Comparison of ENCODE assay signal across 12 cellular contexts in genomic region chr9:70924380-70924779, GRCh38.
DNase-seq lines count a peak whose midpoint lies in the region; ATAC-seq, FAIRE-seq and TF ChIP-seq lines count a peak whose summit lies in the region.
"Had no signal": no experiment of that assay in that cellular context is flagged by ENCODE, and none has a peak within 500 bp of the region (broad histone marks: within the 10 kb centered on the region; RNA-seq: fewer than 3 reads in every experiment).

No MANE protein-coding gene starts in this region.

- no peaks in the 10 kb centered on the region for H3K27me3 Mint-ChIP-seq in endodermal cell (ENCODE audit: insufficient read depth)
- H3K27me3 Mint-ChIP-seq: activated CD4-positive, alpha-beta T cell treated with anti-CD3 and anti-CD28 coated beads for 36 hours; effector memory CD8-positive, alpha-beta T cell had no signal

- H3K36me3 ChIP-seq in kidney (ENCODE audit: control insufficient read depth in 1 of 2, insufficient read depth in 2 of 2, low read length in 2 of 2), result no peaks in the 10 kb centered on the region
- H3K36me3 ChIP-seq in endodermal cell (ENCODE audit: control insufficient read depth, insufficient read depth, low read length), result no peaks in the 10 kb centered on the region

- H3K36me3 Mint-ChIP-seq in endodermal cell (ENCODE audit: low read depth), result peaks cover 3% of the 10 kb centered on the region

- peaks cover 1% of the 10 kb centered on the region for H3K9me3 Mint-ChIP-seq in endodermal cell

- H3K4me3 ChIP-seq in coronary artery (peak overlapping the region; percentile 57), kidney (ENCODE audit: low read length in 2 of 2) (peak overlapping the region; percentile 48 to 73), endodermal cell (ENCODE audit: low read length) (no peak overlapping the region)
- H3K4me3 ChIP-seq: A549 had no signal

- no peaks in the 10 kb centered on the region for H3K4me1 ChIP-seq in kidney (ENCODE audit: control insufficient read depth in 1 of 2, insufficient read depth in 1 of 2, low read depth in 1 of 2, low read length in 2 of 2)
- H3K4me1 ChIP-seq in endodermal cell (ENCODE audit: control insufficient read depth, insufficient read depth, low read length), result no peaks in the 10 kb centered on the region
- H3K4me1 ChIP-seq: A549 had no signal

- H3K9ac ChIP-seq in kidney (ENCODE audit: low read length in 2 of 2), result peak overlapping the region in 1 of 2 donors; percentile 22
- H3K9ac ChIP-seq in endodermal cell (ENCODE audit: extremely low read depth, low read length, poor library complexity, severe bottlenecking), result no peak overlapping the region

- H3K27ac ChIP-seq in coronary artery, result peak overlapping the region; percentile 51 to 66
- H3K27ac ChIP-seq in kidney (ENCODE audit: low read depth in 2 of 2, low read length in 2 of 2), result no peak overlapping the region
- no peak overlapping the region for H3K27ac ChIP-seq in endodermal cell (ENCODE audit: low read depth, low read length)
- H3K27ac ChIP-seq: A549 had no signal

- H3K27ac Mint-ChIP-seq in endodermal cell, result no peak overlapping the region
- H3K27ac Mint-ChIP-seq: activated CD4-positive, alpha-beta T cell treated with anti-CD3 and anti-CD28 coated beads for 36 hours; effector memory CD8-positive, alpha-beta T cell had no signal

- DNase-seq in A172 (ENCODE audit: low spot score) (peak; percentile 80), NCI-H226 (peak; percentile 57), coronary artery (ENCODE audit: low spot score) (no peak), kidney (no peak), endodermal cell (no peak)
- DNase-seq in activated naive CD4-positive, alpha-beta T cell treated with anti-CD3 and anti-CD28 coated beads, Interleukin-2, amount 50 U/mL, for 16 hours, result no peak
- DNase-seq: activated naive CD4-positive, alpha-beta T cell; effector memory CD8-positive, alpha-beta T cell had no signal

- H3K4me3 Mint-ChIP-seq in endodermal cell, result no peak overlapping the region
- H3K4me3 Mint-ChIP-seq: activated CD4-positive, alpha-beta T cell treated with anti-CD3 and anti-CD28 coated beads for 36 hours; effector memory CD8-positive, alpha-beta T cell had no signal

- peaks cover 4% of the 10 kb centered on the region for H3K4me1 Mint-ChIP-seq in endodermal cell
- H3K4me1 Mint-ChIP-seq: activated CD4-positive, alpha-beta T cell treated with anti-CD3 and anti-CD28 coated beads for 36 hours had no signal

- no peaks in the 10 kb centered on the region for H3K27me3 ChIP-seq in endodermal cell (ENCODE audit: control insufficient read depth, insufficient read depth, low read length, poor library complexity, severe bottlenecking)

- FAIRE-seq in kidney (lab: Jason Lieb, UNC), result peak; percentile 78

- 91 to 98% methylated on average over 5 to 6 of the region's 6 CpGs for WGBS in endodermal cell (ENCODE audit: insufficient coverage in 1 of 2, insufficient read length in 1 of 2), 2 experiments

- intact Hi-C loops in kidney (cut with DNase I), result no loop called here

- ATAC-seq in HG03432 (IDR thresholded peaks at IDR 0.05; ENCODE audit: unreplicated experiment) (no peak), HG02852 (IDR thresholded peaks at IDR 0.05; ENCODE audit: unreplicated experiment) (no peak)
- ATAC-seq: effector memory CD8-positive, alpha-beta T cell had no signal

- H3K9me3 ChIP-seq in kidney (ENCODE audit: control insufficient read depth in 1 of 2, low read length in 2 of 2) (no peaks in the 10 kb centered on the region), endodermal cell (ENCODE audit: control insufficient read depth, low read length) (no peaks in the 10 kb centered on the region)
- H3K9me3 ChIP-seq: A549 had no signal

- no peak for TF ChIP-seq CTCF in coronary artery (IDR thresholded peaks at IDR 0.05)
- TF ChIP-seq CTCF in kidney (IDR thresholded peaks at IDR 0.05; ENCODE audit: borderline replicate concordance, extremely low read depth, insufficient read depth), result no peak
- TF ChIP-seq CTCF in endodermal cell (conservative IDR thresholded peaks at IDR 0.05), result no peak

Comparison
In these comparisons a context has a peak if more than half of its experiments do, and no peak if none do; other contexts are left out.
1. DNase-seq: peak in A172 (single experiment) and NCI-H226 (single experiment); none in coronary artery (single experiment), kidney (single experiment), activated naive CD4-positive, alpha-beta T cell treated with anti-CD3 and anti-CD28 coated beads, Interleukin-2, amount 50 U/mL, for 16 hours (single experiment) and endodermal cell (single experiment).
2. H3K27ac ChIP-seq: peak in coronary artery (2 of 2); none in kidney (0 of 2) and endodermal cell (single experiment).